Comparison of ENCODE assay signal across 8 cellular contexts in the genomic region with DNA sequence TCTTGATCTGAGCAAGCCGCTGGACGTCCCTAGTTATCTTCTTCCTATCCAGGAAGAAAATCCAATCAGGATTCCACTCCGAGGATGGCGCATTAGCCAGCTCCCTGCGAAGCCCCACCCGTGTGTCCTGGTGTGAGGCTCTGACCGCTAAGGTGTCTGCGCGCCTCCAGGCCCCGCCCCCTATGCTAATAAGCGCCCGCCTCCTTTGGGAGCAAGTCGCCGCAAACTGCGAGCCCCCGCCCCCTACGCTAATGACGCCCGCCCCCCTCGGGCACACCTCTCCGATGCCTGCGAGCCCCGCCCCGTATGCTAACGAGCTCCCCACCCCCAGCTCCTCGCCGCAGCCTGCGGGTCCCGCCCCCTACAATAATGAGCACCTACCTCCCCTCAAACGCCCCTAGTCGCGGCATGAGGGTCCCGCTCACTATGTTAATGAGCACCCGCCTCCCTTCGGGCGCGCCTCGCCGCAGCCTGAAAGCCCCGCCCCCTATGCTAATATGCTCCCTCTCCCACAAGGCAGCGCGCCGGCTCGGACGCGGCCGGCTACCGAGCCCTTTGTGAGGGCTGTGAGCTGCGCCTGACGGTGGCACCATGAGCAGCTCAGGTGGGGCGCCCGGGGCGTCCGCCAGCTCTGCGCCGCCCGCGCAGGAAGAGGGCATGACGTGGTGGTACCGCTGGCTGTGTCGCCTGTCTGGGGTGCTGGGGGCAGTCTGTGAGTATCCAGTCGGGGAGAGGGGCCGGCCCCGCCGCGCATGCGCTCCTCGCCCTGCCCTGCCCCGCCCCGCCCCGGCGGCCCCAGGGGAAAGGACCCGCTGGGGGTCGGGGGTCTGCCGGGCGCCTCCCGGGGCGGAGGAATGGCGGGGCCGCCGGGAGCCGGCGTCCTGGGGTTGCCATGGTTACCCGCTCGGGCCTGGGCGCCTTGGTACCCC. TPM values are rescaled to one million over a fixed set of nuclear protein-coding genes. Genes with fewer than 3 reads are reported as not detected.
DNase-seq lines count a peak whose midpoint lies in the region; ATAC-seq, FAIRE-seq and TF ChIP-seq lines count a peak whose summit lies in the region.

Gene CACFD1, plus strand, starts transcription at position 503 of the 929 bp plus-strand sequence. Its CDS starts 89 bp downstream, at position 592.

- TF ChIP-seq CTCF in kidney (IDR thresholded peaks at IDR 0.05; ENCODE audit: borderline replicate concordance, extremely low read depth, insufficient read depth): no peak

- H3K4me1 ChIP-seq in kidney (ENCODE audit: control insufficient read depth in 1 of 2, insufficient read depth in 1 of 2, low read depth in 1 of 2, low read length in 2 of 2): peaks cover 6 to 20% of the 10 kb centered on the region in 2 donors

- intact Hi-C loops in kidney (cut with DNase I): no loop called here

- peak; percentile 77 for ATAC-seq in GM19025 (IDR thresholded peaks at IDR 0.05; ENCODE audit: low read depth, unreplicated experiment)
- peak; percentile 79 for ATAC-seq in HG03280 (IDR thresholded peaks at IDR 0.05; ENCODE audit: unreplicated experiment)

- H3K4me3 ChIP-seq in kidney (ENCODE audit: low read length in 2 of 2): peak within 1 kb of the TSS; percentile 59 to 80

- FAIRE-seq in kidney (lab: Jason Lieb, UNC): no peak

- peaks cover 0 to 3% of the 10 kb centered on the region in 2 donors for H3K36me3 ChIP-seq in kidney (ENCODE audit: control insufficient read depth in 1 of 2, insufficient read depth in 2 of 2, low read length in 2 of 2)

- DNase-seq in AG08396 (ENCODE audit: low spot score) (peak; percentile 98), NCI-H345 treated with DMSO at 0.1 percent for 48 hours (lab: John Stamatoyannopoulos, UW; ENCODE audit: unreplicated experiment) (peak; percentile 91), cerebellar nuclear complex (lab: John Stamatoyannopoulos, UW) (peak; percentile 90 to 96), kidney (peak; percentile 99)
- peak; percentile 93 for DNase-seq in activated CD4-positive, CD25-positive, alpha-beta regulatory T cell treated with anti-CD3 and anti-CD28 coated beads, Interleukin-2, amount 50 U/mL, for 72 hours
- peak; percentile 83 to 93 (median 92) for DNase-seq in stimulated activated CD4-positive, alpha-beta T cell treated with anti-CD3 and anti-CD28 coated beads, Interleukin-12 subunit alpha, Interleukin-12 subunit beta, amount 100 ng/mL, for 48 hours (ENCODE audit: low read depth in 2 of 3, low spot score in 1 of 3)

- peak within 1 kb of the TSS; percentile 35 to 95 for H3K9ac ChIP-seq in kidney (ENCODE audit: low read length in 2 of 2)

- H3K9me3 ChIP-seq in kidney (ENCODE audit: control insufficient read depth in 1 of 2, low read length in 2 of 2): no peaks in the 10 kb centered on the region

- H3K27ac ChIP-seq in kidney (ENCODE audit: low read depth in 2 of 2, low read length in 2 of 2): peak within 1 kb of the TSS; percentile 83 to 97

RNA-seq across cellular contexts. Expression of gene CACFD1, which starts in this region (rescaled TPM):
- total RNA-seq in kidney: 37.3 TPM
- polyA plus RNA-seq in kidney (ENCODE audit: insufficient read depth, low read depth, low replicate concordance): 37.8 TPM

Comparison
In these comparisons a context has a peak if more than half of its experiments do, and no peak if none do; other contexts are left out.
1. Peak in every context shown above with its lines: DNase-seq, ATAC-seq, H3K4me3 ChIP-seq and H3K27ac ChIP-seq.